ENCODE assay signal across 24 cellular contexts in the genomic region with DNA sequence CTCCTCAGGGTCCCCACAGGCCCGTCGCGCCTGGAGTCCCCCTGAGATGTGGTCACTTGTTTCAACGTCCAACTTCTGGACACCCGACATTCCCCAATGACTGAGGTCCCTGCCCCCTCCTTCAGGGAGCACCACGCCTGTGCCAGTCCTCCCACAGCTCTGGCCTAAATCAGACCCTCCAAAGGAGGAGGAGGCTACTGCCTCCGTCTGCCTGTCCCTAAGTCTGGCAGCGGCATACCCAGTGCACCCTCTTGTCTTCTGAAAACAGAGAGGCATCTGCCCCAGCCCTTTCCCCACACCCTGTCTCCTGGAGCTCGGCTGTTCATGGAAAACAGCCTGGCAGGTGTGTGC. TPM values are rescaled to one million over a fixed set of nuclear protein-coding genes. Genes with fewer than 3 reads are reported as not detected.
DNase-seq lines count a peak whose midpoint lies in the region; ATAC-seq and TF ChIP-seq lines count a peak whose summit lies in the region.
"Had no signal": no experiment of that assay in that cellular context is flagged by ENCODE, and none has a peak within 500 bp of the region (broad histone marks: within the 10 kb centered on the region; RNA-seq: fewer than 3 reads in every experiment).

No MANE protein-coding gene starts in this region.

- H3K27ac Mint-ChIP-seq in neural progenitor cell, result peak overlapping the region; percentile 90
- H3K27ac Mint-ChIP-seq: activated naive CD4-positive, alpha-beta T cell treated with anti-CD3 and anti-CD28 coated beads, Interleukin-2, amount 50 U/mL, for 24 hours; T-helper 17 cell had no signal

- H3K9me3 Mint-ChIP-seq in neural progenitor cell, result no peaks in the 10 kb centered on the region
- H3K9me3 Mint-ChIP-seq: activated naive CD4-positive, alpha-beta T cell treated with anti-CD3 and anti-CD28 coated beads, Interleukin-2, amount 50 U/mL, for 24 hours had no signal

- peak overlapping the region; percentile 93 for H3K27ac ChIP-seq in cardiac muscle cell
- peak overlapping the region; percentile 73 for H3K27ac ChIP-seq in HUES48 (ENCODE audit: low read depth, low read length)
- H3K27ac ChIP-seq in caudate nucleus (ENCODE audit: low read depth, low read length), result peak overlapping the region; percentile 69
- no peak overlapping the region for H3K27ac ChIP-seq in neural progenitor cell
- H3K27ac ChIP-seq: colonic mucosa, hepatocyte, PC-9, prostate gland, SJCRH30, VCaP had no signal

- peaks cover 21% of the 10 kb centered on the region for H3F3A ChIP-seq in neural progenitor cell (ENCODE audit: low read depth)

- H3K4me1 ChIP-seq in cardiac muscle cell (ENCODE audit: low read depth), result peaks cover 54% of the 10 kb centered on the region
- peaks cover 25% of the 10 kb centered on the region for H3K4me1 ChIP-seq in HUES48 (ENCODE audit: control insufficient read depth, insufficient read depth, low read length)
- peaks cover 28% of the 10 kb centered on the region for H3K4me1 ChIP-seq in neural progenitor cell
- H3K4me1 ChIP-seq: colonic mucosa, prostate gland had no signal

- H4K20me1 ChIP-seq in neural progenitor cell (ENCODE audit: low read depth), result peaks cover 6% of the 10 kb centered on the region

- intact Hi-C loops in Right ventricle myocardium superior (cut with DNase I), result no loop called here

- peaks cover 22% of the 10 kb centered on the region for H3K27me3 Mint-ChIP-seq in neural progenitor cell (ENCODE audit: insufficient read depth, low read depth)
- H3K27me3 Mint-ChIP-seq: activated naive CD4-positive, alpha-beta T cell treated with anti-CD3 and anti-CD28 coated beads, Interleukin-2, amount 50 U/mL, for 24 hours; T-helper 17 cell had no signal

- no peaks in the 10 kb centered on the region for H3K36me3 Mint-ChIP-seq in neural progenitor cell
- H3K36me3 Mint-ChIP-seq: activated naive CD4-positive, alpha-beta T cell treated with anti-CD3 and anti-CD28 coated beads, Interleukin-2, amount 50 U/mL, for 24 hours had no signal

- H3K4me1 Mint-ChIP-seq in neural progenitor cell, result peaks cover 36% of the 10 kb centered on the region
- H3K4me1 Mint-ChIP-seq: activated naive CD4-positive, alpha-beta T cell treated with anti-CD3 and anti-CD28 coated beads, Interleukin-2, amount 50 U/mL, for 24 hours had no signal

- TF ChIP-seq CTCF in cardiac muscle cell (IDR thresholded peaks at IDR 0.05; ENCODE audit: low read depth, low read length), result no peak
- no peak for TF ChIP-seq CTCF in neural progenitor cell (IDR thresholded peaks at IDR 0.05)

- peak overlapping the region; percentile 50 for H3K4me2 ChIP-seq in neural progenitor cell
- H3K4me2 ChIP-seq: hepatocyte, PC-9 had no signal

- DNase-seq in cardiac muscle cell (ENCODE audit: low read depth in 1 of 2, low spot score in 1 of 2) (no peak), Right ventricle myocardium superior (no peak), caudate nucleus (lab: John Stamatoyannopoulos, UW) (no peak), neural progenitor cell (ENCODE audit: low spot score) (no peak), germinal center (ENCODE audit: low spot score) (no peak), T-helper 9 cell (no peak)
- DNase-seq: activated CD4-positive, alpha-beta T cell treated with anti-CD3 and anti-CD28 coated beads, Interleukin-2, amount 50 U/mL, for 4 hours; activated T-cell treated with anti-CD3 and anti-CD28 coated beads, Interleukin-2, amount 50 U/mL, for 1 hour; colonic mucosa; DMS153; PC-9; SJCRH30; small intestine; stimulated activated CD4-positive, alpha-beta T cell treated with anti-CD3 and anti-CD28 coated beads, Interleukin-4, amount 100 ng/mL, for 24 hours; T-helper 17 cell had no signal

- H3K36me3 ChIP-seq in cardiac muscle cell, result no peaks in the 10 kb centered on the region
- H3K36me3 ChIP-seq in HUES48 (ENCODE audit: control insufficient read depth, insufficient read depth, low read length), result no peaks in the 10 kb centered on the region
- no peaks in the 10 kb centered on the region for H3K36me3 ChIP-seq in neural progenitor cell
- H3K36me3 ChIP-seq: colonic mucosa, prostate gland, SJCRH30 had no signal

- no peak overlapping the region for H2AFZ ChIP-seq in neural progenitor cell (replicated peaks)
- H2AFZ ChIP-seq: hepatocyte, PC-9 had no signal

- H3K27me3 ChIP-seq in cardiac muscle cell (no peaks in the 10 kb centered on the region), HUES48 (ENCODE audit: control insufficient read depth, insufficient read depth, low read length) (no peaks in the 10 kb centered on the region), neural progenitor cell (no peaks in the 10 kb centered on the region)
- H3K27me3 ChIP-seq: colonic mucosa, hepatocyte had no signal

- H3K4me3 Mint-ChIP-seq in neural progenitor cell, result peak overlapping the region; percentile 34
- H3K4me3 Mint-ChIP-seq: activated naive CD4-positive, alpha-beta T cell treated with anti-CD3 and anti-CD28 coated beads, Interleukin-2, amount 50 U/mL, for 24 hours; CD14-positive monocyte; nephron; T-helper 17 cell had no signal

- H3K9me3 ChIP-seq in cardiac muscle cell (ENCODE audit: low read depth) (no peaks in the 10 kb centered on the region), HUES48 (ENCODE audit: control insufficient read depth, insufficient read depth, low read length) (no peaks in the 10 kb centered on the region), neural progenitor cell (ENCODE audit: low read depth) (no peaks in the 10 kb centered on the region)
- H3K9me3 ChIP-seq: colonic mucosa, prostate gland, SJCRH30 had no signal

- H3K79me2 ChIP-seq in neural progenitor cell (ENCODE audit: low read depth), result no peaks in the 10 kb centered on the region
- H3K79me2 ChIP-seq: hepatocyte had no signal

- H3K4me3 ChIP-seq in cardiac muscle cell (no peak overlapping the region), HUES48 (ENCODE audit: low read depth, low read length) (no peak overlapping the region), neural progenitor cell (no peak overlapping the region)
- H3K4me3 ChIP-seq: colonic mucosa, hepatocyte, PC-9, prostate gland, SJCRH30 had no signal

- ATAC-seq in Right ventricle myocardium superior (ENCODE audit: poor library complexity) (no peak), GM18867 (IDR thresholded peaks at IDR 0.05; ENCODE audit: unreplicated experiment) (no peak)
- ATAC-seq: T-helper 17 cell had no signal

- no peak overlapping the region for H3K9ac ChIP-seq in HUES48 (ENCODE audit: low read depth, low read length)
- H3K9ac ChIP-seq in neural progenitor cell, result no peak overlapping the region

RNA-seq across cellular contexts. Expression of a gene that starts 46.2 kb away (rescaled TPM):
- 30.3 and 52.4 TPM in 2 replicates for total RNA-seq in cardiac muscle cell
- 24.5 and 57.7 TPM in 2 replicates for polyA plus RNA-seq in cardiac muscle cell
- 93.6 TPM for total RNA-seq in Right ventricle myocardium superior
- 12.4 and 18.0 TPM in 2 replicates for total RNA-seq in neural progenitor cell (ENCODE audit: low replicate concordance)
- total RNA-seq: A673, PC-9 had no signal
